ENCODE assay signal across 15 cellular contexts in the genomic region with DNA sequence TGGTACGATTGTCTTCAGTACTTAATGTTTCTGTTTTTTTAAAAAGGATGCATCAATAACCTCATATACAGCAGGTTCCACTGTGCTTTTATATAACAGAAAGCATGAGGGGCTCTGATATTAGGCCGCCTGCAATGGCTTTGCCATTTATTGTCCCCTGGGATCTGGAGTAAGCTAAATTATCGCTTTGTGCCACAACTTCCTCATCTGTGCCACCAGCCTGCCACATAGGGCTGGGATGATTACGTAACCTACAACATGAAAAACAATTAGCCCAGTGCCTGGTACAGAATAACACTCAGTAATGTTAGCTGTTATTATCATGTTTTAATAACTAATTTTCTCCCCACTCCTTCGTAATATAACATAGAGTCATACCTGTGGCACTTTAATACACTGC.
DNase-seq lines count a peak whose midpoint lies in the region; ATAC-seq, FAIRE-seq and TF ChIP-seq lines count a peak whose summit lies in the region.
"Had no signal": no experiment of that assay in that cellular context is flagged by ENCODE, and none has a peak within 500 bp of the region (broad histone marks: within the 10 kb centered on the region; RNA-seq: fewer than 3 reads in every experiment).

No MANE protein-coding gene starts in this region.

- no peaks in the 10 kb centered on the region for H4K20me1 ChIP-seq in K562 (replicated peaks; ENCODE audit: control insufficient read depth, insufficient read depth, low read length)

- H3K27ac ChIP-seq in K562 (ENCODE audit: extremely low read depth, low read depth, low read length) = no peak overlapping the region
- H3K27ac ChIP-seq in naive thymus-derived CD4-positive, alpha-beta T cell (ENCODE audit: low read depth, low read length) = no peak overlapping the region
- no peak overlapping the region for H3K27ac ChIP-seq in right cardiac atrium (ENCODE audit: low read length)
- H3K27ac ChIP-seq: C4-2B, WERI-Rb-1 had no signal

- H2AFZ ChIP-seq in K562 (ENCODE audit: low read depth, low read length) = no peak overlapping the region

- no peak overlapping the region for H3K9ac ChIP-seq in K562 (ENCODE audit: insufficient read depth in 1 of 2, low read depth in 2 of 2, low read length in 2 of 2)

- no TSS peak for BruUV-seq in K562 (replicated peaks; lab: Mats Ljungman, UMichigan)

- TF ChIP-seq EP300 in K562 (IDR thresholded peaks at IDR 0.05; ENCODE audit: low read length) = no peak

- in situ Hi-C loops in K562 (cut with MboI) = no loop called here

- FAIRE-seq in K562 (lab: Jason Lieb, UNC) = no peak
- FAIRE-seq: GM18507 had no signal

- intact Hi-C loops in K562 (cut with micrococcal nuclease) = no loop called here
- intact Hi-C loops in naive thymus-derived CD4-positive, alpha-beta T cell (cut with micrococcal nuclease) = no loop called here
- intact Hi-C loops in right cardiac atrium (cut with DNase I) = no loop called here

- H3K4me2 ChIP-seq in K562 (ENCODE audit: insufficient read depth, low read length) = no peak overlapping the region

- no peak for TF ChIP-seq CTCF in K562 (IDR thresholded peaks at IDR 0.05 in 2 of 3, conservative IDR thresholded peaks at IDR 0.05 in 1 of 3; ENCODE audit: insufficient read depth in 2 of 3, low read depth in 1 of 3, low read length in 3 of 3)

- WGBS in K562 (ENCODE audit: insufficient coverage, low coverage, missing lambda C conversion rate) = 19% methylated on average over 5 of the region's 5 CpGs
- WGBS in right cardiac atrium = 77% methylated on average over 5 of the region's 5 CpGs

- no peaks in the 10 kb centered on the region for H3K36me3 ChIP-seq in K562 (ENCODE audit: control insufficient read depth, insufficient read depth, low read length)
- no peaks in the 10 kb centered on the region for H3K36me3 ChIP-seq in naive thymus-derived CD4-positive, alpha-beta T cell (ENCODE audit: control insufficient read depth in 2 of 3, insufficient read depth in 3 of 3, low read length in 3 of 3)
- H3K36me3 ChIP-seq: HAP-1, WERI-Rb-1 had no signal

- ATAC-seq in K562 = no peak
- ATAC-seq in naive thymus-derived CD4-positive, alpha-beta T cell = peak; percentile 63
- ATAC-seq in right cardiac atrium = no peak

- no peaks in the 10 kb centered on the region for H3K36me3 Mint-ChIP-seq in naive thymus-derived CD4-positive, alpha-beta T cell
- H3K36me3 Mint-ChIP-seq in activated T-cell treated with anti-CD3 and anti-CD28 coated beads, Interleukin-2, amount 50 U/mL, for 24 hours (ENCODE audit: low read depth) = no peaks in the 10 kb centered on the region
- H3K36me3 Mint-ChIP-seq: mesothelial cell of epicardium had no signal

- peaks cover 0 to 2% (median 0%) of the 10 kb centered on the region in 11 donors for H3K9me3 Mint-ChIP-seq in naive thymus-derived CD4-positive, alpha-beta T cell
- H3K9me3 Mint-ChIP-seq in activated T-cell treated with anti-CD3 and anti-CD28 coated beads, Interleukin-2, amount 50 U/mL, for 24 hours = no peaks in the 10 kb centered on the region
- H3K9me3 Mint-ChIP-seq: mesothelial cell of epicardium had no signal

- no peak for TF ChIP-seq POLR2A in K562 (conservative IDR thresholded peaks at IDR 0.05)

- no peaks in the 10 kb centered on the region for H3K79me2 ChIP-seq in K562 (ENCODE audit: control insufficient read depth, insufficient read depth, low read length)

- peaks cover 0 to 25% (median 0%) of the 10 kb centered on the region in 5 donors for H3K27me3 Mint-ChIP-seq in naive thymus-derived CD4-positive, alpha-beta T cell
- peaks cover 6% of the 10 kb centered on the region for H3K27me3 Mint-ChIP-seq in activated T-cell treated with anti-CD3 and anti-CD28 coated beads, Interleukin-2, amount 50 U/mL, for 24 hours

- H3K27ac Mint-ChIP-seq in naive thymus-derived CD4-positive, alpha-beta T cell = peak overlapping the region in 2 of 9 donors; percentile 0 to 8
- H3K27ac Mint-ChIP-seq in activated T-cell treated with anti-CD3 and anti-CD28 coated beads, Interleukin-2, amount 50 U/mL, for 24 hours = no peak overlapping the region
- H3K27ac Mint-ChIP-seq: mesothelial cell of epicardium had no signal

- H3K9me3 ChIP-seq in K562 (replicated peaks; ENCODE audit: control insufficient read depth, insufficient read depth, low read depth, low read length) (no peaks in the 10 kb centered on the region), right cardiac atrium (ENCODE audit: control insufficient read depth, low read length) (no peaks in the 10 kb centered on the region)
- H3K9me3 ChIP-seq in naive thymus-derived CD4-positive, alpha-beta T cell (ENCODE audit: control insufficient read depth in 2 of 3, low read length in 3 of 3) = no peaks in the 10 kb centered on the region
- H3K9me3 ChIP-seq: HAP-1 had no signal

- DNase-seq in CD1c-positive myeloid dendritic cell (ENCODE audit: extremely low spot score) (peak; percentile 71), NCI-H69 (lab: John Stamatoyannopoulos, UW) (peak; percentile 40), K562 (ENCODE audit: extremely low read depth in 1 of 4, low spot score in 3 of 4) (no peak), right cardiac atrium (no peak)
- no peak for DNase-seq in naive thymus-derived CD4-positive, alpha-beta T cell
- no peak for DNase-seq in activated T-cell treated with anti-CD3 and anti-CD28 coated beads, Interleukin-2, amount 50 U/mL, for 24 hours
- no peak for DNase-seq in activated naive CD4-positive, alpha-beta T cell (lab: John Stamatoyannopoulos, UW)
- DNase-seq in stimulated activated CD4-positive, alpha-beta T cell treated with anti-CD3 and anti-CD28 coated beads, Interleukin-15, amount 100 ng/mL, for 24 hours = no peak
- DNase-seq: aorta; stimulated activated CD4-positive, alpha-beta T cell treated with anti-CD3 and anti-CD28 coated beads, Interleukin-4, amount 100 ng/mL, for 4 hours; WERI-Rb-1 had no signal

- POLR2A ChIA-PET in K562 (lab: Yijun Ruan, JAX) = interaction anchor here (0.6 kb wide), 1 partner anchor 23 kb away, joined by 4 read pairs; no protein-coding TSS in a partner anchor
- POLR2A ChIA-PET in naive thymus-derived CD4-positive, alpha-beta T cell (lab: Charles Lee) = no interaction called here

- H3K9me1 ChIP-seq in K562 (ENCODE audit: control insufficient read depth, insufficient read depth, low read length) = no peaks in the 10 kb centered on the region

- H3K4me1 ChIP-seq in K562 (replicated peaks in 1 of 2; ENCODE audit: control insufficient read depth in 2 of 2, insufficient read depth in 2 of 2, low read length in 2 of 2) (peaks cover 5 to 22% of the 10 kb centered on the region in 2 experiments; a peak in 3 of 5 replicates), right cardiac atrium (ENCODE audit: control insufficient read depth, insufficient read depth, low read length) (peaks cover 2% of the 10 kb centered on the region)
- H3K4me1 ChIP-seq in naive thymus-derived CD4-positive, alpha-beta T cell (ENCODE audit: control insufficient read depth in 2 of 2, insufficient read depth in 2 of 2, low read length in 2 of 2) = no peaks in the 10 kb centered on the region

- H3K4me3 ChIP-seq in K562 (no peak overlapping the region), right cardiac atrium (ENCODE audit: low read length) (no peak overlapping the region)
- no peak overlapping the region for H3K4me3 ChIP-seq in naive thymus-derived CD4-positive, alpha-beta T cell (ENCODE audit: low read length)
- H3K4me3 ChIP-seq: HAP-1 had no signal

- TF ChIP-seq RAD21 in K562 (CRISPR knock-in tag; conservative IDR thresholded peaks at IDR 0.05 in 1 of 2, IDR thresholded peaks at IDR 0.05 in 1 of 2) = no peak

- H3K4me1 Mint-ChIP-seq in naive thymus-derived CD4-positive, alpha-beta T cell = peaks cover 0 to 18% (median 0%) of the 10 kb centered on the region in 7 donors
- peaks cover 22% of the 10 kb centered on the region for H3K4me1 Mint-ChIP-seq in activated T-cell treated with anti-CD3 and anti-CD28 coated beads, Interleukin-2, amount 50 U/mL, for 24 hours (ENCODE audit: low read depth)

- H3K27me3 ChIP-seq in K562 (ENCODE audit: control insufficient read depth in 2 of 2, insufficient read depth in 2 of 2, low read length in 2 of 2) (peaks cover 0 to 5% of the 10 kb centered on the region in 2 experiments; a peak in 1 of 5 replicates), right cardiac atrium (ENCODE audit: control insufficient read depth, insufficient read depth) (no peaks in the 10 kb centered on the region)
- no peaks in the 10 kb centered on the region for H3K27me3 ChIP-seq in naive thymus-derived CD4-positive, alpha-beta T cell (ENCODE audit: control insufficient read depth in 2 of 2, insufficient read depth in 2 of 2, low read length in 2 of 2)

- H3K4me3 Mint-ChIP-seq in naive thymus-derived CD4-positive, alpha-beta T cell = no peak overlapping the region
- no peak overlapping the region for H3K4me3 Mint-ChIP-seq in activated T-cell treated with anti-CD3 and anti-CD28 coated beads, Interleukin-2, amount 50 U/mL, for 24 hours
- H3K4me3 Mint-ChIP-seq: mesothelial cell of epicardium had no signal

- CTCF ChIA-PET in K562 (lab: Yijun Ruan, JAX; ENCODE audit: low intra/inter-chr PET ratio) = no interaction called here
- CTCF ChIA-PET in naive thymus-derived CD4-positive, alpha-beta T cell (lab: Charles Lee) = no interaction called here

TF ChIP-seq in K562, 482 proteins besides CTCF, POLR2A, EP300 and RAD21 (continues in another document):
- TF ChIP-seq CEBPB (tag; IDR thresholded peaks at IDR 0.05) (peak; percentile 69), ZFP30 (CRISPR knock-in tag; IDR thresholded peaks at IDR 0.05; ENCODE audit: borderline replicate concordance) (no peak), ARNT (IDR thresholded peaks at IDR 0.05) (no peak), ZNF79 (CRISPR knock-in tag; IDR thresholded peaks at IDR 0.05; ENCODE audit: low read depth) (no peak), TCF7 (IDR thresholded peaks at IDR 0.05; ENCODE audit: borderline replicate concordance) (no peak), CEBPG (CRISPR knock-in tag; IDR thresholded peaks at IDR 0.05) (no peak), CEBPG (tag; conservative IDR thresholded peaks at IDR 0.05 in 1 of 2, IDR thresholded peaks at IDR 0.05 in 1 of 2) (peak in 1 of 2 experiments; percentile 39; a peak in 1 of 4 replicates), HDAC6 (IDR thresholded peaks at IDR 0.05; ENCODE audit: low read depth, low read length) (no peak), RFX1 (IDR thresholded peaks at IDR 0.05) (no peak)
- TF ChIP-seq, protein P1, sequence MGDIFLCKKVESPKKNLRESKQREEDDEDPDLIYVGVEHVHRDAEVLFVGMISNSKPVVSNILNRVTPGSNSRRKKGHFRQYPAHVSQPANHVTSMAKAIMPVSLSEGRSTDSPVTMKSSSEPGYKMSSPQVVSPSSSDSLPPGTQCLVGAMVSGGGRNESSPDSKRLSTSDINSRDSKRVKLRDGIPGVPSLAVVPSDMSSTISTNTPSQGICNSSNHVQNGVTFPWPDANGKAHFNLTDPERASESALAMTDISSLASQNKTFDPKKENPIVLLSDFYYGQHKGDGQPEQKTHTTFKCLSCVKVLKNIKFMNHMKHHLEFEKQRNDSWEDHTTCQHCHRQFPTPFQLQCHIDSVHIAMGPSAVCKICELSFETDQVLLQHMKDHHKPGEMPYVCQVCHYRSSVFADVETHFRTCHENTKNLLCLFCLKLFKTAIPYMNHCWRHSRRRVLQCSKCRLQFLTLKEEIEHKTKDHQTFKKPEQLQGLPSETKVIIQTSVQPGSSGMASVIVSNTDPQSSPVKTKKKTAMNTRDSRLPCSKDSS (IDR thresholded peaks at IDR 0.05; ENCODE audit: low read depth, partially characterized antibody) = no peak

Comparison
In these comparisons a context has a peak if more than half of its experiments do, and no peak if none do; other contexts are left out.
1. DNase-seq: peak in CD1c-positive myeloid dendritic cell (single experiment) and NCI-H69 (single experiment); none in K562 (0 of 4), naive thymus-derived CD4-positive, alpha-beta T cell (0 of 9), activated T-cell treated with anti-CD3 and anti-CD28 coated beads, Interleukin-2, amount 50 U/mL, for 24 hours (single experiment), activated naive CD4-positive, alpha-beta T cell (0 of 4), stimulated activated CD4-positive, alpha-beta T cell treated with anti-CD3 and anti-CD28 coated beads, Interleukin-15, amount 100 ng/mL, for 24 hours (single experiment) and right cardiac atrium (0 of 3).